ENCODE assay signal across 1 cellular context in the genomic region with DNA sequence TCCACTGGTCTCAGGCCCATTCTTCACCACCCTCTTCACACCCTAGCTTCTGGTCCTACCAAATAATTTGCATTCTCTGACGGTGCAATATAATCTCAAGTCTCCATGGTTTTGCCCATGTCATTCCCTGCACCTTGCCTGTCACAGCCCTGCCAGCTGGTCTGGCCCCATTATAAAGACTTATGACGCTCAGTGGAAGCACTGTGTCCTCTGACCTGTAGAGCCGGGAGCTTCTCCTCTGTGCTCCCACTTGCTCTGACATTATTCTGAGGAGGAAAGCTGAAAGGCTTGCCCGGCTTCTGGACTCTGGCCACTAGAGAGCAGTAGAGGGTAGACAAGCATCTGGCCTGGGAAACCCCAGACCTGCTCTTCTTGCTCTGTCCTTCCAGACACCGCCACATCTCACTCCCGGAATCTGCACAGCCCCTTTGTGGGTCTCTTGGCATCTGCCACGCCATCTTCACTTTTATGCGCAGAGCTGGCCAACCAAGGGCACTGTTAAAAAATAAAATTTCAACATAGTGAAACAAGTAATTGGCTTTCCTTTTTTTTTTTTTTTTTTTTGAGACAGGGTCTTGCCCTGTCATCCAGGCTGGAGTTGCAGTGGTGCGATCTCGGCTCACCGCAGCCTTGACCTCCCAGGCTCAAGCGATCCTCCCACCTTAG.
TF ChIP-seq lines count a peak whose summit lies in the region.

No MANE protein-coding gene starts in this region.

TF ChIP-seq in GM12878, 131 proteins besides CTCF, POLR2A, EP300 and RAD21 (continued from another document):
- TF ChIP-seq, protein P1, sequence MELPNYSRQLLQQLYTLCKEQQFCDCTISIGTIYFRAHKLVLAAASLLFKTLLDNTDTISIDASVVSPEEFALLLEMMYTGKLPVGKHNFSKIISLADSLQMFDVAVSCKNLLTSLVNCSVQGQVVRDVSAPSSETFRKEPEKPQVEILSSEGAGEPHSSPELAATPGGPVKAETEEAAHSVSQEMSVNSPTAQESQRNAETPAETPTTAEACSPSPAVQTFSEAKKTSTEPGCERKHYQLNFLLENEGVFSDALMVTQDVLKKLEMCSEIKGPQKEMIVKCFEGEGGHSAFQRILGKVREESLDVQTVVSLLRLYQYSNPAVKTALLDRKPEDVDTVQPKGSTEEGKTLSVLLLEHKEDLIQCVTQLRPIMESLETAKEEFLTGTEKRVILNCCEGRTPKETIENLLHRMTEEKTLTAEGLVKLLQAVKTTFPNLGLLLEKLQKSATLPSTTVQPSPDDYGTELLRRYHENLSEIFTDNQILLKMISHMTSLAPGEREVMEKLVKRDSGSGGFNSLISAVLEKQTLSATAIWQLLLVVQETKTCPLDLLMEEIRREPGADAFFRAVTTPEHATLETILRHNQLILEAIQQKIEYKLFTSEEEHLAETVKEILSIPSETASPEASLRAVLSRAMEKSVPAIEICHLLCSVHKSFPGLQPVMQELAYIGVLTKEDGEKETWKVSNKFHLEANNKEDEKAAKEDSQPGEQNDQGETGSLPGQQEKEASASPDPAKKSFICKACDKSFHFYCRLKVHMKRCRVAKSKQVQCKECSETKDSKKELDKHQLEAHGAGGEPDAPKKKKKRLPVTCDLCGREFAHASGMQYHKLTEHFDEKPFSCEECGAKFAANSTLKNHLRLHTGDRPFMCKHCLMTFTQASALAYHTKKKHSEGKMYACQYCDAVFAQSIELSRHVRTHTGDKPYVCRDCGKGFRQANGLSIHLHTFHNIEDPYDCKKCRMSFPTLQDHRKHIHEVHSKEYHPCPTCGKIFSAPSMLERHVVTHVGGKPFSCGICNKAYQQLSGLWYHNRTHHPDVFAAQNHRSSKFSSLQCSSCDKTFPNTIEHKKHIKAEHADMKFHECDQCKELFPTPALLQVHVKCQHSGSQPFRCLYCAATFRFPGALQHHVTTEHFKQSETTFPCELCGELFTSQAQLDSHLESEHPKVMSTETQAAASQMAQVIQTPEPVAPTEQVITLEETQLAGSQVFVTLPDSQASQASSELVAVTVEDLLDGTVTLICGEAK (IDR thresholded peaks at IDR 0.05; ENCODE audit: borderline replicate concordance): no peak; the same call in 1 of the 2 replicates
- no peak for TF ChIP-seq PAX5 (IDR thresholded peaks at IDR 0.05; ENCODE audit: borderline replicate concordance, low read depth, low read length)
- TF ChIP-seq, protein P2, sequence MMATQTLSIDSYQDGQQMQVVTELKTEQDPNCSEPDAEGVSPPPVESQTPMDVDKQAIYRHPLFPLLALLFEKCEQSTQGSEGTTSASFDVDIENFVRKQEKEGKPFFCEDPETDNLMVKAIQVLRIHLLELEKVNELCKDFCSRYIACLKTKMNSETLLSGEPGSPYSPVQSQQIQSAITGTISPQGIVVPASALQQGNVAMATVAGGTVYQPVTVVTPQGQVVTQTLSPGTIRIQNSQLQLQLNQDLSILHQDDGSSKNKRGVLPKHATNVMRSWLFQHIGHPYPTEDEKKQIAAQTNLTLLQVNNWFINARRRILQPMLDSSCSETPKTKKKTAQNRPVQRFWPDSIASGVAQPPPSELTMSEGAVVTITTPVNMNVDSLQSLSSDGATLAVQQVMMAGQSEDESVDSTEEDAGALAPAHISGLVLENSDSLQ (IDR thresholded peaks at IDR 0.05): no peak; the same call in 1 of the 2 replicates
- no peak for TF ChIP-seq RAD51 (IDR thresholded peaks at IDR 0.05)
- TF ChIP-seq MTA2 (IDR thresholded peaks at IDR 0.05; ENCODE audit: low read depth): peak; percentile 48; the same call in 1 of the 2 replicates
- no peak for TF ChIP-seq ESRRA (IDR thresholded peaks at IDR 0.05; ENCODE audit: low read length)
- no peak for TF ChIP-seq NFXL1 (IDR thresholded peaks at IDR 0.05; ENCODE audit: borderline replicate concordance)
- TF ChIP-seq, protein P3, sequence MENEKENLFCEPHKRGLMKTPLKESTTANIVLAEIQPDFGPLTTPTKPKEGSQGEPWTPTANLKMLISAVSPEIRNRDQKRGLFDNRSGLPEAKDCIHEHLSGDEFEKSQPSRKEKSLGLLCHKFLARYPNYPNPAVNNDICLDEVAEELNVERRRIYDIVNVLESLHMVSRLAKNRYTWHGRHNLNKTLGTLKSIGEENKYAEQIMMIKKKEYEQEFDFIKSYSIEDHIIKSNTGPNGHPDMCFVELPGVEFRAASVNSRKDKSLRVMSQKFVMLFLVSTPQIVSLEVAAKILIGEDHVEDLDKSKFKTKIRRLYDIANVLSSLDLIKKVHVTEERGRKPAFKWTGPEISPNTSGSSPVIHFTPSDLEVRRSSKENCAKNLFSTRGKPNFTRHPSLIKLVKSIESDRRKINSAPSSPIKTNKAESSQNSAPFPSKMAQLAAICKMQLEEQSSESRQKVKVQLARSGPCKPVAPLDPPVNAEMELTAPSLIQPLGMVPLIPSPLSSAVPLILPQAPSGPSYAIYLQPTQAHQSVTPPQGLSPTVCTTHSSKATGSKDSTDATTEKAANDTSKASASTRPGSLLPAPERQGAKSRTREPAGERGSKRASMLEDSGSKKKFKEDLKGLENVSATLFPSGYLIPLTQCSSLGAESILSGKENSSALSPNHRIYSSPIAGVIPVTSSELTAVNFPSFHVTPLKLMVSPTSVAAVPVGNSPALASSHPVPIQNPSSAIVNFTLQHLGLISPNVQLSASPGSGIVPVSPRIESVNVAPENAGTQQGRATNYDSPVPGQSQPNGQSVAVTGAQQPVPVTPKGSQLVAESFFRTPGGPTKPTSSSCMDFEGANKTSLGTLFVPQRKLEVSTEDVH (IDR thresholded peaks at IDR 0.05; ENCODE audit: low read depth, partially characterized antibody): no peak
- peak; percentile 68 to 72 for TF ChIP-seq IKZF2 (IDR thresholded peaks at IDR 0.05)
TF ChIP-seq in GM12878: peak in this region for 25.
